Comparison of ENCODE assay signal across 8 cellular contexts in genomic region chr1:26921462-26922200, GRCh38.
A peak's percentile ranks its signal among the peaks of the same experiment; 100 is the strongest.
DNase-seq lines count a peak whose midpoint lies in the region; ATAC-seq and FAIRE-seq lines count a peak whose summit lies in the region.

TSS of gene NUDC (plus strand) at chr1:26921743. CDS start at chr1:26921849, 106 bp downstream.

- no peaks in the 10 kb centered on the region for H3K9me3 Mint-ChIP-seq in effector memory CD8-positive, alpha-beta T cell

- peak; percentile 97 for FAIRE-seq in HTR-8/SVneo (lab: Jason Lieb, UNC)

- H3K27ac Mint-ChIP-seq in effector memory CD8-positive, alpha-beta T cell: peak within 1 kb of the TSS; percentile 96 to 97

- H3K36me3 Mint-ChIP-seq in effector memory CD8-positive, alpha-beta T cell (ENCODE audit: insufficient read depth): peaks cover 30% of the 10 kb centered on the region

- peak; percentile 98 for DNase-seq in COLO829 (ENCODE audit: low spot score)
- peak; percentile 93 for DNase-seq in HTR-8/SVneo (ENCODE audit: insufficient read length, low spot score)
- peak; percentile 96 for DNase-seq in NOMO-1 treated with dmso at 0.1 percent for 144 hours (lab: John Stamatoyannopoulos, UW; ENCODE audit: unreplicated experiment)
- peak; percentile 70 to 94 (median 89) for DNase-seq in activated CD8-positive, alpha-beta memory T cell treated with anti-CD3 and anti-CD28 coated beads for 48 hours (ENCODE audit: low read depth in 2 of 3, low spot score in 2 of 3)
- DNase-seq in effector memory CD8-positive, alpha-beta T cell: peak; percentile 94 to 95 (median 95)
- peak; percentile 99 for DNase-seq in medulla oblongata (ENCODE audit: extremely low spot score)
- DNase-seq in stimulated activated CD8-positive, alpha-beta memory T cell treated with anti-CD3 and anti-CD28 coated beads, Interleukin-12 subunit alpha, Interleukin-12 subunit beta, amount 100 ng/mL, for 1 hour (ENCODE audit: low read depth): peak; percentile 92

- H3K27me3 Mint-ChIP-seq in effector memory CD8-positive, alpha-beta T cell: no peaks in the 10 kb centered on the region

- peaks cover 16 to 22% of the 10 kb centered on the region in 2 donors for H3K4me1 Mint-ChIP-seq in effector memory CD8-positive, alpha-beta T cell (ENCODE audit: low read depth in 2 of 2)

- peak within 1 kb of the TSS; percentile 86 for H3K4me3 Mint-ChIP-seq in effector memory CD8-positive, alpha-beta T cell

- ATAC-seq in GM21367 (IDR thresholded peaks at IDR 0.05; ENCODE audit: unreplicated experiment): peak; percentile 86
- peak; percentile 88 for ATAC-seq in effector memory CD8-positive, alpha-beta T cell (replicated peaks)

Comparison
In these comparisons a context has a peak if more than half of its experiments do, and no peak if none do; other contexts are left out.
1. Peak in every context shown above with its lines: DNase-seq and ATAC-seq.